In genomic region chr1:41192456-41193188, GRCh38 we compare ENCODE assay signal across 29 cellular contexts. TPM values are rescaled to one million over a fixed set of nuclear protein-coding genes. Genes with fewer than 3 reads are reported as not detected.
DNase-seq lines count a peak whose midpoint lies in the region; ATAC-seq, FAIRE-seq and TF ChIP-seq lines count a peak whose summit lies in the region.
"Had no signal": no experiment of that assay in that cellular context is flagged by ENCODE, and none has a peak within 500 bp of the region (broad histone marks: within the 10 kb centered on the region; RNA-seq: fewer than 3 reads in every experiment).

No MANE protein-coding gene starts in this region.

- H3K4ac ChIP-seq in mesendoderm (ENCODE audit: low read depth, low read length), result no peak overlapping the region

- peak overlapping the region; percentile 80 for H3K23ac ChIP-seq in mesendoderm (ENCODE audit: low read length)

- WGBS in K562 (ENCODE audit: insufficient coverage, low coverage, missing lambda C conversion rate), result 60% methylated on average over 2 of the region's 2 CpGs
- no CpG with 5 or more reads among the region's 2 CpGs for WGBS in mesendoderm (ENCODE audit: extremely low coverage, insufficient coverage, low lambda C conversion rate)
- WGBS in transverse colon (ENCODE audit: low coverage in 1 of 2), 2 donors, result 59 to 68% methylated on average over 2 of the region's 2 CpGs

- H4K8ac ChIP-seq in mesendoderm (ENCODE audit: low read depth, low read length), result no peak overlapping the region

- in situ Hi-C loops in K562 (cut with MboI) (no loop called here), transverse colon (cut with MboI; ENCODE audit: low pct_ligation_motif_present in 1 of 4, low pct_unique_long_range_greater_than_20kb in 1 of 4, low sequenced_read_pairs in 3 of 4) (no loop called here)

- TF ChIP-seq CTCF in K562 (IDR thresholded peaks at IDR 0.05 in 2 of 3, conservative IDR thresholded peaks at IDR 0.05 in 1 of 3; ENCODE audit: insufficient read depth in 2 of 3, low read depth in 1 of 3, low read length in 3 of 3) (no peak), transverse colon (IDR thresholded peaks at IDR 0.05) (no peak)

- no peak overlapping the region for H2BK120ac ChIP-seq in mesendoderm (ENCODE audit: low read depth, low read length)

- no peak overlapping the region for H3K27ac ChIP-seq in K562 (ENCODE audit: extremely low read depth, low read depth, low read length)
- H3K27ac ChIP-seq in mesendoderm (ENCODE audit: low read depth, low read length), result no peak overlapping the region
- peak overlapping the region in 1 of 4 donors; percentile 28 for H3K27ac ChIP-seq in transverse colon
- H3K27ac ChIP-seq: adrenal gland, body of pancreas, dorsolateral prefrontal cortex, neural progenitor cell, pancreas, PC-9, skin epidermis, testis had no signal

- H3K36me3 ChIP-seq in K562 (ENCODE audit: control insufficient read depth, insufficient read depth, low read length), result no peaks in the 10 kb centered on the region
- no peaks in the 10 kb centered on the region for H3K36me3 ChIP-seq in mesendoderm (ENCODE audit: control insufficient read depth, insufficient read depth, low read length)
- no peaks in the 10 kb centered on the region for H3K36me3 ChIP-seq in transverse colon
- H3K36me3 ChIP-seq: adrenal gland, neural progenitor cell, pancreas had no signal

- no peak overlapping the region for H3K4me3 ChIP-seq in K562
- H3K4me3 ChIP-seq in mesendoderm (ENCODE audit: low read length), result no peak overlapping the region
- H3K4me3 ChIP-seq in transverse colon, result no peak overlapping the region
- H3K4me3 ChIP-seq: adrenal gland, body of pancreas, dorsolateral prefrontal cortex, neural progenitor cell, pancreas, PC-9, skin epidermis, testis had no signal

- intact Hi-C loops in K562 (cut with micrococcal nuclease) (no loop called here), transverse colon (cut with DNase I; ENCODE audit: low total_unique reads) (no loop called here)

- H2BK5ac ChIP-seq in mesendoderm (ENCODE audit: low read length), result no peak overlapping the region

- H4K20me1 ChIP-seq in K562 (replicated peaks; ENCODE audit: control insufficient read depth, insufficient read depth, low read length), result no peaks in the 10 kb centered on the region

- peaks cover 2% of the 10 kb centered on the region for H3K4me1 Mint-ChIP-seq in activated T-cell treated with anti-CD3 and anti-CD28 coated beads, Interleukin-2, amount 50 U/mL, for 24 hours (ENCODE audit: low read depth)
- H3K4me1 Mint-ChIP-seq: neural progenitor cell had no signal

- no peaks in the 10 kb centered on the region for H3K9me3 Mint-ChIP-seq in activated T-cell treated with anti-CD3 and anti-CD28 coated beads, Interleukin-2, amount 50 U/mL, for 24 hours
- H3K9me3 Mint-ChIP-seq: CD8-positive, alpha-beta memory T cell had no signal

- H3K4me2 ChIP-seq in K562 (ENCODE audit: insufficient read depth, low read length) (no peak overlapping the region), mesendoderm (ENCODE audit: low read length) (no peak overlapping the region)
- H3K4me2 ChIP-seq: neural progenitor cell, PC-9, SK-N-SH had no signal

- H3K36me3 Mint-ChIP-seq in activated T-cell treated with anti-CD3 and anti-CD28 coated beads, Interleukin-2, amount 50 U/mL, for 24 hours (ENCODE audit: low read depth), result peaks cover 6% of the 10 kb centered on the region

- H3K9me1 ChIP-seq in K562 (ENCODE audit: control insufficient read depth, insufficient read depth, low read length), result no peaks in the 10 kb centered on the region

- BruUV-seq in K562 (replicated peaks; lab: Mats Ljungman, UMichigan), result no TSS peak

- no peaks in the 10 kb centered on the region for H3K4me1 ChIP-seq in K562 (replicated peaks in 1 of 2; ENCODE audit: control insufficient read depth in 2 of 2, insufficient read depth in 2 of 2, low read length in 2 of 2)
- no peaks in the 10 kb centered on the region for H3K4me1 ChIP-seq in mesendoderm (ENCODE audit: control insufficient read depth, low read depth, low read length)
- peaks cover 0 to 8% (median 3%) of the 10 kb centered on the region in 4 donors for H3K4me1 ChIP-seq in transverse colon
- H3K4me1 ChIP-seq: neural progenitor cell, testis had no signal

- TF ChIP-seq RAD21 in K562 (CRISPR knock-in tag; conservative IDR thresholded peaks at IDR 0.05 in 1 of 2, IDR thresholded peaks at IDR 0.05 in 1 of 2), result no peak

- H4K5ac ChIP-seq in mesendoderm (ENCODE audit: low read length), result no peak overlapping the region

- no peak overlapping the region for H3K56ac ChIP-seq in mesendoderm (ENCODE audit: low read length)

- H2BK15ac ChIP-seq in mesendoderm (replicated peaks; ENCODE audit: low read depth), result no peak overlapping the region

- no peak overlapping the region for H3K4me3 Mint-ChIP-seq in activated T-cell treated with anti-CD3 and anti-CD28 coated beads, Interleukin-2, amount 50 U/mL, for 24 hours
- H3K4me3 Mint-ChIP-seq: CD8-positive, alpha-beta memory T cell; memory B cell; neural progenitor cell had no signal

- no peaks in the 10 kb centered on the region for H3K9me3 ChIP-seq in K562 (replicated peaks; ENCODE audit: control insufficient read depth, insufficient read depth, low read depth, low read length)
- no peaks in the 10 kb centered on the region for H3K9me3 ChIP-seq in transverse colon
- H3K9me3 ChIP-seq: body of pancreas, pancreas, testis had no signal

- DNase-seq in DMS 273 treated with DMSO at 0.1 percent for 48 hours (lab: John Stamatoyannopoulos, UW) (peak; percentile 100), NCI-H2171 treated with DMSO at 0.1 percent for 48 hours (lab: John Stamatoyannopoulos, UW) (peak; percentile 72), K562 (ENCODE audit: extremely low read depth in 1 of 4, low spot score in 3 of 4) (no peak), mesendoderm (no peak), iPS-NIHi11 (ENCODE audit: low spot score) (no peak), transverse colon (no peak)
- DNase-seq in activated T-cell treated with anti-CD3 and anti-CD28 coated beads, Interleukin-2, amount 50 U/mL, for 24 hours, result no peak
- DNase-seq: activated CD4-positive, CD25-positive, alpha-beta regulatory T cell; activated naive CD4-positive, alpha-beta T cell treated with Interleukin-2 at 50 U/mL for 16 hours; adrenal gland; body of pancreas; CD8-positive, alpha-beta memory T cell; cerebellar nuclear complex; DMS153; dorsolateral prefrontal cortex; Karpas-422; NCI-H1417 treated with DMSO at 0.1 percent for 48 hours; NCI-H2107; NCI-H510A treated with DMSO at 0.1 percent for 48 hours; pancreas; PC-9; SK-N-SH; stimulated activated naive CD8-positive, alpha-beta T cell treated with anti-CD3 and anti-CD28 coated beads, Interleukin-15, Interleukin-2, amounts not matched to agents 100 U/mL and 50 U/mL, for 24 hours; testis had no signal

- no peak for ATAC-seq in K562
- ATAC-seq: body of pancreas; left lobe of liver; pancreas; stimulated activated naive CD8-positive, alpha-beta T cell treated with anti-CD3 and anti-CD28 coated beads, Interleukin-15, Interleukin-2, amounts not matched to agents 100 U/mL and 50 U/mL, for 24 hours had no signal

- H2AFZ ChIP-seq in K562 (ENCODE audit: low read depth, low read length), result no peak overlapping the region
- H2AFZ ChIP-seq: neural progenitor cell, PC-9 had no signal

- no peak for TF ChIP-seq POLR2A in K562 (conservative IDR thresholded peaks at IDR 0.05)
- no peak for TF ChIP-seq POLR2A in transverse colon (IDR thresholded peaks at IDR 0.05)

- TF ChIP-seq EP300 in K562 (IDR thresholded peaks at IDR 0.05; ENCODE audit: low read length) (no peak), transverse colon (IDR thresholded peaks at IDR 0.05; ENCODE audit: low read depth) (no peak)

- H3K27me3 ChIP-seq in K562 (ENCODE audit: control insufficient read depth in 2 of 2, insufficient read depth in 2 of 2, low read length in 2 of 2) (no peaks in the 10 kb centered on the region), mesendoderm (ENCODE audit: insufficient read depth, low read length, poor library complexity) (no peaks in the 10 kb centered on the region), transverse colon (no peaks in the 10 kb centered on the region)
- H3K27me3 ChIP-seq: adrenal gland, body of pancreas, dorsolateral prefrontal cortex, neural progenitor cell, pancreas, testis had no signal

- H3K9ac ChIP-seq in K562 (ENCODE audit: insufficient read depth in 1 of 2, low read depth in 2 of 2, low read length in 2 of 2) (no peak overlapping the region), mesendoderm (ENCODE audit: low read length) (no peak overlapping the region)
- H3K9ac ChIP-seq: neural progenitor cell, SK-N-SH had no signal

- H3K79me2 ChIP-seq in K562 (ENCODE audit: control insufficient read depth, insufficient read depth, low read length), result no peaks in the 10 kb centered on the region
- no peaks in the 10 kb centered on the region for H3K79me2 ChIP-seq in mesendoderm (ENCODE audit: control insufficient read depth, insufficient read depth, low read length)

- H3K27ac Mint-ChIP-seq in activated T-cell treated with anti-CD3 and anti-CD28 coated beads, Interleukin-2, amount 50 U/mL, for 24 hours, result no peak overlapping the region
- H3K27ac Mint-ChIP-seq: memory B cell, neural progenitor cell had no signal

- H3K18ac ChIP-seq in mesendoderm (ENCODE audit: low read length), result no peak overlapping the region

- POLR2A ChIA-PET in K562 (lab: Yijun Ruan, JAX), result interaction anchor here (0.7 kb wide), 1 partner anchor 343 kb away, joined by 3 read pairs; no protein-coding TSS in a partner anchor

- no peaks in the 10 kb centered on the region for H3K27me3 Mint-ChIP-seq in activated T-cell treated with anti-CD3 and anti-CD28 coated beads, Interleukin-2, amount 50 U/mL, for 24 hours
- H3K27me3 Mint-ChIP-seq: CD8-positive, alpha-beta memory T cell; memory B cell had no signal

- no peak for FAIRE-seq in K562 (lab: Jason Lieb, UNC)
- FAIRE-seq: islet of Langerhans, pancreas had no signal

- CTCF ChIA-PET in K562 (lab: Yijun Ruan, JAX; ENCODE audit: low intra/inter-chr PET ratio), result no interaction called here

- no peak overlapping the region for H2AK5ac ChIP-seq in mesendoderm (ENCODE audit: low read length)

- H3K79me1 ChIP-seq in mesendoderm (ENCODE audit: low read length), result no peaks in the 10 kb centered on the region

RNA-seq across cellular contexts. Expression of gene SCMH1, which starts 49.5 kb away (rescaled TPM):
- 86.3 and 90.3 TPM in 2 replicates for total RNA-seq in K562 (2011; cell fraction: chromatin; rRNA removed; ENCODE audit: low replicate concordance)
- total RNA-seq in K562 (2011; cell fraction: nucleolus; rRNA removed), result 47.4 and 64.9 TPM in 2 replicates
- total RNA-seq in K562 (2011; cell fraction: nucleoplasm; rRNA removed), result 66.9 and 67.4 TPM in 2 replicates
- total RNA-seq in K562 (2014; rRNA removed) (26.8 and 30.5 TPM in 2 replicates), K562 (2014; rRNA removed; fragmentation: Illumina TruSeq; extraction: Trizol) (19.2 and 19.8 TPM in 2 replicates), K562 (2015; rRNA removed; fragmentation: Illumina TruSeq; extraction: Trizol) (24.3 and 27.6 TPM in 2 replicates), K562 (2021) (32.0 and 33.0 TPM in 2 replicates), transverse colon (10 to 100 TPM; 24.5 to 66.8 (median 49.1) TPM)
- polyA plus RNA-seq in K562 (2011; rRNA removed) (32.3 and 37.6 TPM in 2 replicates), K562 (2014; fragmentation: Illumina TruSeq; extraction: Trizol) (35.3 and 37.0 TPM in 2 replicates), K562 (2014; fragmentation: Nextera tagmentation; extraction: Ambion mirVana) (10 to 100 TPM in 1 of 2 experiments, 1 to 10 TPM in 1; 8.5 to 14.0 TPM), K562 (2014; rRNA removed) (27.6 and 27.9 TPM in 2 replicates)
- polyA plus RNA-seq in K562 (2011; cell fraction: cytosol; rRNA removed), result 35.5 and 35.8 TPM in 2 replicates
- 78.5 and 122 TPM in 2 replicates for polyA plus RNA-seq in K562 (2011; cell fraction: nucleus; rRNA removed)
- 26.6 and 40.9 TPM in 2 replicates for polyA plus RNA-seq in K562 (2012)
- 33.1 and 40.4 TPM in 2 replicates for polyA minus RNA-seq in K562 (2011; rRNA and poly(A)+ RNA removed)
- 16.2 and 17.2 TPM in 2 replicates for polyA minus RNA-seq in K562 (2011; cell fraction: cytosol; rRNA and poly(A)+ RNA removed)
- polyA minus RNA-seq in K562 (2011; cell fraction: nucleus; rRNA and poly(A)+ RNA removed), result 36.2 and 36.3 TPM in 2 replicates
- 6.0 TPM for polyA plus RNA-seq in mesendoderm (2013, experiment 1 of 2)
- polyA plus RNA-seq in mesendoderm (2013, experiment 2 of 2), result 6.1 TPM

Comparison
In these comparisons a context has a peak if more than half of its experiments do, and no peak if none do; other contexts are left out.
1. DNase-seq: peak in DMS 273 treated with DMSO at 0.1 percent for 48 hours (single experiment) and NCI-H2171 treated with DMSO at 0.1 percent for 48 hours (single experiment); none in K562 (0 of 4), mesendoderm (single experiment), activated T-cell treated with anti-CD3 and anti-CD28 coated beads, Interleukin-2, amount 50 U/mL, for 24 hours (single experiment), iPS-NIHi11 (single experiment) and transverse colon (single experiment).